2 cellular contexts compared by ENCODE assay signal in the genomic region with DNA sequence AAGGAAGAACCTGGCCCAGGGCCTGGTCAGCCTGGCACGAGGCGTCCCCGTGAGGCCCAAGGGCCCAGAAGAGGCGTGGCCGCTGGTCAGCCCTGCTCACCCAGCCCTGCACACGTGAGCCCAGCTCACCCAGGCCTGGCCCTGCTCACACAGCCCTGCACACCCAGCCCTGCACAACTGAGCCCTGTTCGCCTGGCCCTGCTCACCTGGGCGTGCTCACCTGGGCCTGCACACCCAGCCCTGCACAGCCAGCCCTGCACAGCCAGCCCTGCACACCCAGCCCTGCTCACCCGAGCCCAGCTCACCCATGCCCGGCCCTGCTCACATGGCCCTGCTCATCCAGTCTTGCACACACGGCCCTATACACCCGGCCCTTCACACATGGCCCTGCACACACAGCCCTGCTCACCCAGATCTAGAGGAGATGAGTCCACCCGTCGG.
TF ChIP-seq lines count a peak whose summit lies in the region.

No MANE protein-coding gene starts in this region.

TF ChIP-seq in K562, 482 proteins besides CTCF, POLR2A, EP300 and RAD21:
- TF ChIP-seq KHSRP (IDR thresholded peaks at IDR 0.05) (no peak), POLR2G (IDR thresholded peaks at IDR 0.05; ENCODE audit: low read depth, low read length) (peak; percentile 41; the same call in 1 of the 2 replicates)

TF ChIP-seq in HepG2, 621 proteins besides CTCF, POLR2A, EP300 and RAD21:
- TF ChIP-seq BHLHE40 (IDR thresholded peaks at IDR 0.05; ENCODE audit: low read length) (peak; percentile 17; the same call in 1 of the 2 replicates), ZSCAN25 (CRISPR knock-in tag; IDR thresholded peaks at IDR 0.05) (peak; percentile 70), ZNF33A (CRISPR knock-in tag; IDR thresholded peaks at IDR 0.05; ENCODE audit: borderline replicate concordance) (no peak)
